In genomic region chr12:78641837-78642423, GRCh38 we compare ENCODE assay signal across 15 cellular contexts.
DNase-seq lines count a peak whose midpoint lies in the region; ATAC-seq and TF ChIP-seq lines count a peak whose summit lies in the region.
"Had no signal": no experiment of that assay in that cellular context is flagged by ENCODE, and none has a peak within 500 bp of the region (broad histone marks: within the 10 kb centered on the region; RNA-seq: fewer than 3 reads in every experiment).

No MANE protein-coding gene starts in this region.

- ATAC-seq in HG02970 (IDR thresholded peaks at IDR 0.05; ENCODE audit: low FRiP score, unreplicated experiment) = no peak
- no peak for ATAC-seq in GM21360 (IDR thresholded peaks at IDR 0.05; ENCODE audit: unreplicated experiment)

- H3K4me3 Mint-ChIP-seq in activated CD4-positive, alpha-beta memory T cell treated with anti-CD3 and anti-CD28 coated beads, Interleukin-2, amount 10 ng/mL, durations not matched to agents 7 days and 5 days = no peak overlapping the region
- H3K4me3 Mint-ChIP-seq: IgD-negative memory B cell, immature natural killer cell, mesothelial cell of epicardium had no signal

- peak; percentile 20 for DNase-seq in EH (ENCODE audit: low read depth)
- DNase-seq in amniotic epithelial cell (ENCODE audit: low read depth) = peak; percentile 21
- DNase-seq in iPS-NIHi7 (ENCODE audit: extremely low spot score) = peak; percentile 19
- DNase-seq in GM10266 (ENCODE audit: extremely low spot score) = no peak
- DNase-seq in activated CD4-positive, alpha-beta memory T cell treated with anti-CD3 and anti-CD28 coated beads, Interleukin-2, amount 10 ng/mL, durations not matched to agents 7 days and 5 days = no peak
- DNase-seq: colonic mucosa, immature natural killer cell, NCI-H1436 treated with DMSO at 0.1 percent for 48 hours, ovary, substantia nigra had no signal

- POLR2A ChIA-PET in activated CD4-positive, alpha-beta memory T cell treated with anti-CD3 and anti-CD28 coated beads, Interleukin-2, amount 10 ng/mL, durations not matched to agents 7 days and 5 days (lab: Charles Lee) = no interaction called here

- H3K36me3 Mint-ChIP-seq in activated CD4-positive, alpha-beta memory T cell treated with anti-CD3 and anti-CD28 coated beads, Interleukin-2, amount 10 ng/mL, durations not matched to agents 7 days and 5 days (ENCODE audit: low read depth) = no peaks in the 10 kb centered on the region
- H3K36me3 Mint-ChIP-seq: IgD-negative memory B cell, immature natural killer cell, mesothelial cell of epicardium had no signal

- peak; percentile 6; the same call in 1 of the 2 replicates for TF ChIP-seq CTCF in LNCAP (IDR thresholded peaks at IDR 0.05)
- TF ChIP-seq CTCF in GM10266 (IDR thresholded peaks at IDR 0.05; ENCODE audit: control insufficient read depth, insufficient read depth, low read depth, missing control alignments) = no peak

- no peak overlapping the region for H3K27ac Mint-ChIP-seq in activated CD4-positive, alpha-beta memory T cell treated with anti-CD3 and anti-CD28 coated beads, Interleukin-2, amount 10 ng/mL, durations not matched to agents 7 days and 5 days
- H3K27ac Mint-ChIP-seq: IgD-negative memory B cell, immature natural killer cell, mesothelial cell of epicardium had no signal

- H3K27me3 Mint-ChIP-seq in activated CD4-positive, alpha-beta memory T cell treated with anti-CD3 and anti-CD28 coated beads, Interleukin-2, amount 10 ng/mL, durations not matched to agents 7 days and 5 days = no peaks in the 10 kb centered on the region
- H3K27me3 Mint-ChIP-seq: IgD-negative memory B cell had no signal

- CTCF ChIA-PET in activated CD4-positive, alpha-beta memory T cell treated with anti-CD3 and anti-CD28 coated beads, Interleukin-2, amount 10 ng/mL, durations not matched to agents 7 days and 5 days (lab: Charles Lee) = no interaction called here

- H3K4me1 Mint-ChIP-seq in activated CD4-positive, alpha-beta memory T cell treated with anti-CD3 and anti-CD28 coated beads, Interleukin-2, amount 10 ng/mL, durations not matched to agents 7 days and 5 days = no peaks in the 10 kb centered on the region
- H3K4me1 Mint-ChIP-seq: IgD-negative memory B cell, immature natural killer cell had no signal

- peaks cover 4% of the 10 kb centered on the region for H3K9me3 Mint-ChIP-seq in activated CD4-positive, alpha-beta memory T cell treated with anti-CD3 and anti-CD28 coated beads, Interleukin-2, amount 10 ng/mL, durations not matched to agents 7 days and 5 days
- H3K9me3 Mint-ChIP-seq: mesothelial cell of epicardium had no signal

Comparison
In these comparisons a context has a peak if more than half of its experiments do, and no peak if none do; other contexts are left out.
1. DNase-seq: peak in EH (single experiment), amniotic epithelial cell (single experiment) and iPS-NIHi7 (single experiment); none in GM10266 (single experiment) and activated CD4-positive, alpha-beta memory T cell treated with anti-CD3 and anti-CD28 coated beads, Interleukin-2, amount 10 ng/mL, durations not matched to agents 7 days and 5 days (single experiment).